In the genomic region with DNA sequence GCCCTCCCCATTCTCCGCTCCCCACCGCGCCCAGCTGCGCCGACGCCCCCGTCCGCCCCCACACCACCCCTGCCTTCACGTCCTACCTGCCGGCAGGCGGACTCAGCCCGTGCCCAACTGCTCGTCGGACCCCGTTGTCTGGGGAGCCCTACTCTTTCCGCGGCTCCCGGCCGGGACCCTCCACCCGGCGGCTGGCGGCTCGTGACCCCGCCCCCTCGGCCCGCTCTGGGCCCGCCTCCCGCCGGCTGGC, we compare ENCODE assay signal across 8 cellular contexts. TPM values are rescaled to one million over a fixed set of nuclear protein-coding genes. Genes with fewer than 3 reads are reported as not detected.
A peak's percentile ranks its signal among the peaks of the same experiment; 100 is the strongest.
DNase-seq lines count a peak whose midpoint lies in the region; ATAC-seq and TF ChIP-seq lines count a peak whose summit lies in the region.

TSS of gene SERAC1 (minus strand) at position 209 of the 250 bp plus-strand sequence. CDS start 9,899 bp downstream, outside the sequence.

- H3K9me3 Mint-ChIP-seq in CD8-positive, alpha-beta T cell = no peaks in the 10 kb centered on the region
- H3K9me3 Mint-ChIP-seq in effector memory CD8-positive, alpha-beta T cell = no peaks in the 10 kb centered on the region
- H3K9me3 Mint-ChIP-seq in neural progenitor cell = no peaks in the 10 kb centered on the region

- peak within 1 kb of the TSS; percentile 80 for H3K4me2 ChIP-seq in neural progenitor cell

- peak within 1 kb of the TSS; percentile 95 for H3K4me3 Mint-ChIP-seq in CD8-positive, alpha-beta T cell
- peak within 1 kb of the TSS; percentile 77 to 97 for H3K4me3 Mint-ChIP-seq in effector memory CD8-positive, alpha-beta T cell
- H3K4me3 Mint-ChIP-seq in neural progenitor cell = peak within 1 kb of the TSS; percentile 96

- H2AFZ ChIP-seq in neural progenitor cell (replicated peaks) = peak within 1 kb of the TSS; percentile 86

- CTCF ChIA-PET in CD8-positive, alpha-beta T cell (lab: Charles Lee) = no interaction called here

- H3F3A ChIP-seq in neural progenitor cell (ENCODE audit: low read depth) = peaks cover 28% of the 10 kb centered on the region

- POLR2A ChIA-PET in CD8-positive, alpha-beta T cell (lab: Charles Lee) = no interaction called here

- no peak for DNase-seq in CD8-positive, alpha-beta T cell
- DNase-seq in NCI-H2171 treated with DMSO at 0.1 percent for 48 hours (lab: John Stamatoyannopoulos, UW) = peak; percentile 80
- DNase-seq in effector memory CD8-positive, alpha-beta T cell = no peak
- no peak for DNase-seq in neural progenitor cell (ENCODE audit: low spot score)
- DNase-seq in NCI-H1436 (lab: John Stamatoyannopoulos, UW) = no peak
- DNase-seq in ureter (ENCODE audit: low spot score) = no peak
- DNase-seq in SIG-M5 (lab: John Stamatoyannopoulos, UW) = no peak

- H3K27ac ChIP-seq in CD8-positive, alpha-beta T cell (ENCODE audit: low read depth, low read length) = peak within 1 kb of the TSS; percentile 90
- peak within 1 kb of the TSS; percentile 48 for H3K27ac ChIP-seq in neural progenitor cell

- H3K36me3 Mint-ChIP-seq in CD8-positive, alpha-beta T cell = peaks cover 29% of the 10 kb centered on the region
- peaks cover 17% of the 10 kb centered on the region for H3K36me3 Mint-ChIP-seq in effector memory CD8-positive, alpha-beta T cell (ENCODE audit: insufficient read depth)
- H3K36me3 Mint-ChIP-seq in neural progenitor cell = peaks cover 14% of the 10 kb centered on the region

- H3K27me3 ChIP-seq in CD8-positive, alpha-beta T cell (ENCODE audit: insufficient read depth, low read length) = no peaks in the 10 kb centered on the region
- H3K27me3 ChIP-seq in neural progenitor cell = peaks cover 4% of the 10 kb centered on the region

- intact Hi-C loops in CD8-positive, alpha-beta T cell (cut with DNase I, micrococcal nuclease) = loop anchor here (1.0 to 5.0 kb wide), 3 partner anchors 392 to 846 kb away; partner anchors contain the start of genes TMEM181 (in 2 of the 2) and TMEM242 (in 1 of the 2)

- no peaks in the 10 kb centered on the region for H3K36me3 ChIP-seq in CD8-positive, alpha-beta T cell (ENCODE audit: insufficient read depth, low read length)
- no peaks in the 10 kb centered on the region for H3K36me3 ChIP-seq in neural progenitor cell

- no peak for ATAC-seq in CD8-positive, alpha-beta T cell
- ATAC-seq in effector memory CD8-positive, alpha-beta T cell (replicated peaks) = peak; percentile 47
- no peak for ATAC-seq in HG03521 (IDR thresholded peaks at IDR 0.05; ENCODE audit: unreplicated experiment)

- H3K27ac Mint-ChIP-seq in CD8-positive, alpha-beta T cell = peak within 1 kb of the TSS; percentile 99
- H3K27ac Mint-ChIP-seq in effector memory CD8-positive, alpha-beta T cell = peak within 1 kb of the TSS; percentile 91 to 98
- peak within 1 kb of the TSS; percentile 65 for H3K27ac Mint-ChIP-seq in neural progenitor cell

- no peaks in the 10 kb centered on the region for H3K27me3 Mint-ChIP-seq in CD8-positive, alpha-beta T cell (ENCODE audit: low read depth)
- H3K27me3 Mint-ChIP-seq in effector memory CD8-positive, alpha-beta T cell = no peaks in the 10 kb centered on the region
- H3K27me3 Mint-ChIP-seq in neural progenitor cell (ENCODE audit: insufficient read depth, low read depth) = no peaks in the 10 kb centered on the region

- H3K9ac ChIP-seq in neural progenitor cell = peak within 1 kb of the TSS; percentile 57

- no peak for TF ChIP-seq CTCF in CD8-positive, alpha-beta T cell (IDR thresholded peaks at IDR 0.05)
- no peak for TF ChIP-seq CTCF in neural progenitor cell (IDR thresholded peaks at IDR 0.05)

- H3K9me3 ChIP-seq in CD8-positive, alpha-beta T cell (ENCODE audit: low read length) = no peaks in the 10 kb centered on the region
- H3K9me3 ChIP-seq in neural progenitor cell (ENCODE audit: low read depth) = no peaks in the 10 kb centered on the region

- H3K4me3 ChIP-seq in CD8-positive, alpha-beta T cell (ENCODE audit: low read depth, low read length) = peak within 1 kb of the TSS; percentile 68
- H3K4me3 ChIP-seq in neural progenitor cell = peak within 1 kb of the TSS; percentile 79

- H4K20me1 ChIP-seq in neural progenitor cell (ENCODE audit: low read depth) = peaks cover 4% of the 10 kb centered on the region

- peaks cover 7% of the 10 kb centered on the region for H3K4me1 ChIP-seq in CD8-positive, alpha-beta T cell (ENCODE audit: insufficient read depth, low read length)
- peaks cover 11% of the 10 kb centered on the region for H3K4me1 ChIP-seq in neural progenitor cell

- peaks cover 35% of the 10 kb centered on the region for H3K4me1 Mint-ChIP-seq in CD8-positive, alpha-beta T cell (ENCODE audit: low read depth)
- peaks cover 16 to 20% of the 10 kb centered on the region in 2 donors for H3K4me1 Mint-ChIP-seq in effector memory CD8-positive, alpha-beta T cell (ENCODE audit: low read depth in 2 of 2)
- peaks cover 3% of the 10 kb centered on the region for H3K4me1 Mint-ChIP-seq in neural progenitor cell

- H3K79me2 ChIP-seq in neural progenitor cell (ENCODE audit: low read depth) = peaks cover 38% of the 10 kb centered on the region

RNA-seq across cellular contexts. Expression of gene SERAC1, which starts in this region (rescaled TPM):
- total RNA-seq in CD8-positive, alpha-beta T cell = 1 to 10 TPM; 1.1 to 2.4 TPM
- 25.0 and 35.7 TPM in 2 replicates for total RNA-seq in neural progenitor cell (ENCODE audit: low replicate concordance)
- total RNA-seq in ureter = 6.0 TPM
